ENCODE assay signal across 28 cellular contexts in the genomic region with DNA sequence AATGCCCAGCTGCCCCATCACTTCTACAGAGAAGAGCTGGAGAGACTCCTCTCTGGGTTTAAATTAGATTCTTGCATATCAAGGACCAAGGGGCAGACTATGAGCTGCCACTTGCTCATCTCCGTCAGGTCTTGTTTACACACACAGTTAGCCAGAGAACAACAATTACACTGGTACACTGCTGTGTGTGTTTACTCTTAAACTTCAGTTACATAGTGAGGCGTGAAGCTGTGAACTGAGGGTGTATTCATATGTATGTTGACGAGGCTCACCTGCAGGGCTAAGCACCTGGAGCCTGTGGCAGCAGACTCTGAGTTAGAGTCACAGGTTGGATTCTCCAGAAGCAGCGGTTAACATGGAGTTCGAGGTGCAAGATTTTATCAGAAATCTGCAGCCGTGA.
A peak's percentile ranks its signal among the peaks of the same experiment; 100 is the strongest.
DNase-seq lines count a peak whose midpoint lies in the region; FAIRE-seq and TF ChIP-seq lines count a peak whose summit lies in the region.
"Had no signal": no experiment of that assay in that cellular context is flagged by ENCODE, and none has a peak within 500 bp of the region (broad histone marks: within the 10 kb centered on the region; RNA-seq: fewer than 3 reads in every experiment).

No MANE protein-coding gene starts in this region.

- H3K9ac ChIP-seq in SK-N-SH (peak overlapping the region; percentile 42; the same call in 1 of the 2 replicates), mesendoderm (ENCODE audit: low read length) (no peak overlapping the region)

- TF ChIP-seq EP300 in SK-N-SH (IDR thresholded peaks at IDR 0.05; ENCODE audit: borderline replicate concordance in 1 of 2, low read depth in 1 of 2, low read length in 1 of 2), result no peak

- H4K8ac ChIP-seq in mesendoderm (ENCODE audit: low read depth, low read length), result no peak overlapping the region

- no peaks in the 10 kb centered on the region for H3K79me2 ChIP-seq in SK-N-SH (ENCODE audit: insufficient read depth)
- H3K79me2 ChIP-seq in mesendoderm (ENCODE audit: control insufficient read depth, insufficient read depth, low read length), result no peaks in the 10 kb centered on the region
- H3K79me2 ChIP-seq: hepatocyte had no signal

- H4K20me1 ChIP-seq in SK-N-SH (ENCODE audit: insufficient read depth), result no peaks in the 10 kb centered on the region

- H3K27me3 ChIP-seq in SK-N-SH (ENCODE audit: insufficient read depth) (no peaks in the 10 kb centered on the region), mesendoderm (ENCODE audit: insufficient read depth, low read length, poor library complexity) (no peaks in the 10 kb centered on the region)
- H3K27me3 ChIP-seq: BE2C, hepatocyte, left lung, testis had no signal

- no peak overlapping the region for H2AK5ac ChIP-seq in mesendoderm (ENCODE audit: low read length)

- H3K4me2 ChIP-seq in SK-N-SH (peak overlapping the region; percentile 62), mesendoderm (ENCODE audit: low read length) (no peak overlapping the region)
- H3K4me2 ChIP-seq: hepatocyte had no signal

- no peaks in the 10 kb centered on the region for H3K79me1 ChIP-seq in mesendoderm (ENCODE audit: low read length)

- H3K23ac ChIP-seq in mesendoderm (ENCODE audit: low read length), result no peak overlapping the region

- CTCF ChIA-PET in SK-N-SH (lab: Yijun Ruan, JAX), result interaction anchor here (1.2 to 2.7 kb wide), 2 partner anchors 12 to 300 kb away, joined by 5 to 11 read pairs; no protein-coding TSS in a partner anchor

- H3K18ac ChIP-seq in mesendoderm (ENCODE audit: low read length), result no peak overlapping the region

- H2BK120ac ChIP-seq in mesendoderm (ENCODE audit: low read depth, low read length), result no peak overlapping the region

- H3K27ac ChIP-seq in SK-N-SH (ENCODE audit: low read depth in 2 of 2, low read length in 1 of 2) (peak overlapping the region in 1 of 2 experiments; percentile 81; a peak in 2 of 4 replicates), mesendoderm (ENCODE audit: low read depth, low read length) (no peak overlapping the region), caudate nucleus (ENCODE audit: low read depth, low read length) (no peak overlapping the region)
- H3K27ac ChIP-seq: esophagus squamous epithelium, hepatocyte, left lung, psoas muscle, testis, WERI-Rb-1 had no signal

- H3K9me3 ChIP-seq in SK-N-SH, result no peaks in the 10 kb centered on the region
- H3K9me3 ChIP-seq: esophagus squamous epithelium, left lung, psoas muscle, testis had no signal

- H3K4me3 ChIP-seq in SK-N-SH (ENCODE audit: low read depth in 2 of 2, low read length in 1 of 2) (no peak overlapping the region; a peak in 1 of 4 replicates), mesendoderm (ENCODE audit: low read length) (no peak overlapping the region)
- H3K4me3 ChIP-seq: esophagus squamous epithelium, hepatocyte, left lung, psoas muscle, testis had no signal

- H3K9me2 ChIP-seq in SK-N-SH, result no peaks in the 10 kb centered on the region

- TF ChIP-seq CTCF in SK-N-SH (IDR thresholded peaks at IDR 0.05), result no peak

- peaks cover 0 to 9% of the 10 kb centered on the region in 2 experiments; a peak in 2 of 4 replicates for H3K4me1 ChIP-seq in SK-N-SH (ENCODE audit: control insufficient read depth in 1 of 2, insufficient read depth in 2 of 2, low read depth in 1 of 2, low read length in 1 of 2)
- H3K4me1 ChIP-seq in mesendoderm (ENCODE audit: control insufficient read depth, low read depth, low read length), result peaks cover 4% of the 10 kb centered on the region
- H3K4me1 ChIP-seq: BE2C, psoas muscle, testis had no signal

- no peak for FAIRE-seq in GM19239 (lab: Jason Lieb, UNC)
- FAIRE-seq: frontal cortex, islet of Langerhans had no signal

- no peak for TF ChIP-seq RAD21 in SK-N-SH (IDR thresholded peaks at IDR 0.05; ENCODE audit: low read length)

- H3K56ac ChIP-seq in mesendoderm (ENCODE audit: low read length), result no peak overlapping the region

- H3K36me3 ChIP-seq in SK-N-SH (replicated peaks in 1 of 2; ENCODE audit: control insufficient read depth in 1 of 2, insufficient read depth in 2 of 2, low read length in 1 of 2) (no peaks in the 10 kb centered on the region), mesendoderm (ENCODE audit: control insufficient read depth, insufficient read depth, low read length) (no peaks in the 10 kb centered on the region)
- H3K36me3 ChIP-seq: BE2C, esophagus squamous epithelium, left lung, WERI-Rb-1 had no signal

- H2BK15ac ChIP-seq in mesendoderm (replicated peaks; ENCODE audit: low read depth), result no peak overlapping the region

- H4K5ac ChIP-seq in mesendoderm (ENCODE audit: low read length), result no peak overlapping the region

- no peak overlapping the region for H3K4ac ChIP-seq in mesendoderm (ENCODE audit: low read depth, low read length)

- POLR2A ChIA-PET in SK-N-SH (lab: Yijun Ruan, JAX), result no interaction called here

- DNase-seq in DMS53 (lab: John Stamatoyannopoulos, UW), result peak; percentile 73
- peak; percentile 78 for DNase-seq in NCI-H146 (lab: John Stamatoyannopoulos, UW)
- no peak for DNase-seq in SK-N-SH
- DNase-seq in mesendoderm, result peak; percentile 44
- DNase-seq in DMS153 (lab: John Stamatoyannopoulos, UW), result no peak
- no peak for DNase-seq in caudate nucleus (lab: John Stamatoyannopoulos, UW)
- DNase-seq in NK-92 treated with Interleukin-12 subunit alpha and Interleukin-12 subunit beta, amount 100 ng/mL, for 24 hours (lab: John Stamatoyannopoulos, UW), result no peak
- DNase-seq in GM19239 (ENCODE audit: insufficient read length, low spot score), result no peak
- DNase-seq: activated CD4-positive, alpha-beta T cell treated with anti-CD3 and anti-CD28 coated beads, Interleukin-2, amount 10 ng/mL, durations not matched to agents 24 days and 14 days; activated gamma-delta T cell treated with Interleukin-2 at 50 U/mL for 16 hours; activated T-cell treated with anti-CD3 and anti-CD28 coated beads, Interleukin-2, amount 50 U/mL, for 4 hours; BE2C; central memory CD4-positive, alpha-beta T cell; DMS79 treated with DMSO at 0.1 percent for 48 hours; esophagus squamous epithelium; left lung; MV-4-11; naive B cell; NCI-H1694 treated with DMSO at 0.1 percent for 48 hours; psoas muscle; SHP77; stimulated activated CD4-positive, alpha-beta T cell treated with anti-CD3 and anti-CD28 coated beads, Interleukin-15, amount 100 ng/mL, for 24 hours; stimulated activated naive CD4-positive, alpha-beta T cell treated with Interleukin-2 at 50 U/mL for 16 hours; testis; WERI-Rb-1 had no signal

- WGBS in SK-N-SH (ENCODE audit: low lambda C conversion rate), result 77% methylated on average over 6 of the region's 6 CpGs
- no CpG with 5 or more reads among the region's 6 CpGs for WGBS in mesendoderm (ENCODE audit: extremely low coverage, insufficient coverage, low lambda C conversion rate)

- H2BK5ac ChIP-seq in mesendoderm (ENCODE audit: low read length), result no peak overlapping the region

- no peak overlapping the region for H2AFZ ChIP-seq in SK-N-SH (ENCODE audit: low read depth)
- H2AFZ ChIP-seq: hepatocyte had no signal

- peaks cover 32% of the 10 kb centered on the region for H3F3A ChIP-seq in SK-N-SH (replicated peaks; ENCODE audit: insufficient read depth)

TF ChIP-seq in SK-N-SH, 30 proteins besides CTCF, POLR2A, EP300 and RAD21 (continues in another document):
- no peak for TF ChIP-seq TCF12 (IDR thresholded peaks at IDR 0.05)
- TF ChIP-seq, protein P1, sequence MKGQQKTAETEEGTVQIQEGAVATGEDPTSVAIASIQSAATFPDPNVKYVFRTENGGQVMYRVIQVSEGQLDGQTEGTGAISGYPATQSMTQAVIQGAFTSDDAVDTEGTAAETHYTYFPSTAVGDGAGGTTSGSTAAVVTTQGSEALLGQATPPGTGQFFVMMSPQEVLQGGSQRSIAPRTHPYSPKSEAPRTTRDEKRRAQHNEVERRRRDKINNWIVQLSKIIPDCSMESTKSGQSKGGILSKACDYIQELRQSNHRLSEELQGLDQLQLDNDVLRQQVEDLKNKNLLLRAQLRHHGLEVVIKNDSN (IDR thresholded peaks at IDR 0.05; ENCODE audit: borderline replicate concordance, low read depth), result no peak
- TF ChIP-seq JUND (IDR thresholded peaks at IDR 0.05), result no peak
- TF ChIP-seq FOSL2 (IDR thresholded peaks at IDR 0.05; ENCODE audit: borderline replicate concordance, low read depth), result no peak
- TF ChIP-seq GABPA (IDR thresholded peaks at IDR 0.05; ENCODE audit: low read depth), result no peak
- no peak for TF ChIP-seq SIN3A (IDR thresholded peaks at IDR 0.05; ENCODE audit: borderline replicate concordance, low read depth, low read length)
- no peak for TF ChIP-seq RXRA (IDR thresholded peaks at IDR 0.05; ENCODE audit: borderline replicate concordance, low read depth)
- no peak for TF ChIP-seq FOXM1 (IDR thresholded peaks at IDR 0.05; ENCODE audit: low read depth)
- TF ChIP-seq, protein P2, sequence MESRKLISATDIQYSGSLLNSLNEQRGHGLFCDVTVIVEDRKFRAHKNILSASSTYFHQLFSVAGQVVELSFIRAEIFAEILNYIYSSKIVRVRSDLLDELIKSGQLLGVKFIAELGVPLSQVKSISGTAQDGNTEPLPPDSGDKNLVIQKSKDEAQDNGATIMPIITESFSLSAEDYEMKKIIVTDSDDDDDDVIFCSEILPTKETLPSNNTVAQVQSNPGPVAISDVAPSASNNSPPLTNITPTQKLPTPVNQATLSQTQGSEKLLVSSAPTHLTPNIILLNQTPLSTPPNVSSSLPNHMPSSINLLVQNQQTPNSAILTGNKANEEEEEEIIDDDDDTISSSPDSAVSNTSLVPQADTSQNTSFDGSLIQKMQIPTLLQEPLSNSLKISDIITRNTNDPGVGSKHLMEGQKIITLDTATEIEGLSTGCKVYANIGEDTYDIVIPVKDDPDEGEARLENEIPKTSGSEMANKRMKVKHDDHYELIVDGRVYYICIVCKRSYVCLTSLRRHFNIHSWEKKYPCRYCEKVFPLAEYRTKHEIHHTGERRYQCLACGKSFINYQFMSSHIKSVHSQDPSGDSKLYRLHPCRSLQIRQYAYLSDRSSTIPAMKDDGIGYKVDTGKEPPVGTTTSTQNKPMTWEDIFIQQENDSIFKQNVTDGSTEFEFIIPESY (IDR thresholded peaks at IDR 0.05; ENCODE audit: borderline replicate concordance, low read depth), result no peak
- no peak for TF ChIP-seq TAF1 (IDR thresholded peaks at IDR 0.05; ENCODE audit: borderline replicate concordance, low read depth, low read length)
- TF ChIP-seq YY1 (IDR thresholded peaks at IDR 0.05; ENCODE audit: low read depth), result no peak
- no peak for TF ChIP-seq GATA2 (CRISPR knock-in tag; IDR thresholded peaks at IDR 0.05)
- no peak for TF ChIP-seq POLR2AphosphoS5 (IDR thresholded peaks at IDR 0.05; ENCODE audit: low read depth, low read length)
- TF ChIP-seq, protein P3, sequence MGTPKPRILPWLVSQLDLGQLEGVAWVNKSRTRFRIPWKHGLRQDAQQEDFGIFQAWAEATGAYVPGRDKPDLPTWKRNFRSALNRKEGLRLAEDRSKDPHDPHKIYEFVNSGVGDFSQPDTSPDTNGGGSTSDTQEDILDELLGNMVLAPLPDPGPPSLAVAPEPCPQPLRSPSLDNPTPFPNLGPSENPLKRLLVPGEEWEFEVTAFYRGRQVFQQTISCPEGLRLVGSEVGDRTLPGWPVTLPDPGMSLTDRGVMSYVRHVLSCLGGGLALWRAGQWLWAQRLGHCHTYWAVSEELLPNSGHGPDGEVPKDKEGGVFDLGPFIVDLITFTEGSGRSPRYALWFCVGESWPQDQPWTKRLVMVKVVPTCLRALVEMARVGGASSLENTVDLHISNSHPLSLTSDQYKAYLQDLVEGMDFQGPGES (IDR thresholded peaks at IDR 0.05; ENCODE audit: low read depth, low read length), result no peak

Comparison
In these comparisons a context has a peak if more than half of its experiments do, and no peak if none do; other contexts are left out.
1. DNase-seq: peak in DMS53 (single experiment), NCI-H146 (single experiment) and mesendoderm (single experiment); none in SK-N-SH (single experiment), DMS153 (single experiment), caudate nucleus (0 of 61), NK-92 treated with Interleukin-12 subunit alpha and Interleukin-12 subunit beta, amount 100 ng/mL, for 24 hours (single experiment) and GM19239 (single experiment).